In genomic region chr13:112819111-112819510, GRCh38 we compare ENCODE assay signal across 13 cellular contexts.
DNase-seq lines count a peak whose midpoint lies in the region; ATAC-seq and TF ChIP-seq lines count a peak whose summit lies in the region.
"Had no signal": no experiment of that assay in that cellular context is flagged by ENCODE, and none has a peak within 500 bp of the region (broad histone marks: within the 10 kb centered on the region; RNA-seq: fewer than 3 reads in every experiment).

No MANE protein-coding gene starts in this region.

- POLR2A ChIA-PET in Caco-2 (lab: Charles Lee): no interaction called here

- peaks cover 53% of the 10 kb centered on the region for H3K36me3 Mint-ChIP-seq in activated naive CD4-positive, alpha-beta T cell treated with anti-CD3 and anti-CD28 coated beads, Interleukin-2, amount 10 ng/mL, durations not matched to agents 7 days and 5 days
- H3K36me3 Mint-ChIP-seq in endothelial cell (ENCODE audit: low read depth, unreplicated experiment) (peaks cover 76% of the 10 kb centered on the region), osteocyte (ENCODE audit: unreplicated experiment) (peaks cover 28% of the 10 kb centered on the region), Caco-2 (ENCODE audit: insufficient read depth, unreplicated experiment) (peaks cover 94% of the 10 kb centered on the region)

- no peak for TF ChIP-seq CTCF in endothelial cell (IDR thresholded peaks at IDR 0.05; ENCODE audit: unreplicated experiment)
- TF ChIP-seq CTCF in osteocyte (IDR thresholded peaks at IDR 0.05): no peak
- no peak for TF ChIP-seq CTCF in Caco-2 (IDR thresholded peaks at IDR 0.05; ENCODE audit: insufficient read depth in 1 of 2, low read depth in 1 of 2, low read length in 1 of 2, severe bottlenecking in 1 of 2, unreplicated experiment in 1 of 2)

- CTCF ChIA-PET in activated naive CD4-positive, alpha-beta T cell treated with anti-CD3 and anti-CD28 coated beads, Interleukin-2, amount 10 ng/mL, durations not matched to agents 7 days and 5 days (lab: Charles Lee): interaction anchor here (0.8 kb wide), 1 partner anchor 39 kb away, joined by 3 read pairs; no protein-coding TSS in a partner anchor
- CTCF ChIA-PET in Caco-2 (lab: Charles Lee): no interaction called here

- 95% methylated on average over 13 of the region's 13 CpGs for WGBS in aorta, 2 donors

- H3K4me3 ChIP-seq in aorta (ENCODE audit: low read length in 2 of 2) (no peak overlapping the region), Caco-2 (ENCODE audit: low read depth, low read length) (no peak overlapping the region)
- H3K4me3 ChIP-seq: BLaER1, GM23248 had no signal

- H3K27ac ChIP-seq in aorta (ENCODE audit: low read depth in 1 of 2, low read length in 2 of 2): no peak overlapping the region
- H3K27ac ChIP-seq: BLaER1, GM23248 had no signal

- no peaks in the 10 kb centered on the region for H3K27me3 Mint-ChIP-seq in activated naive CD4-positive, alpha-beta T cell treated with anti-CD3 and anti-CD28 coated beads, Interleukin-2, amount 10 ng/mL, durations not matched to agents 7 days and 5 days
- H3K27me3 Mint-ChIP-seq in endothelial cell (ENCODE audit: unreplicated experiment): peaks cover 14% of the 10 kb centered on the region
- H3K27me3 Mint-ChIP-seq in osteocyte (ENCODE audit: unreplicated experiment): no peaks in the 10 kb centered on the region
- H3K27me3 Mint-ChIP-seq in Caco-2 (ENCODE audit: insufficient read depth, unreplicated experiment): no peaks in the 10 kb centered on the region
- H3K27me3 Mint-ChIP-seq: CD8-positive, alpha-beta memory T cell had no signal

- H3K9me3 ChIP-seq in aorta (ENCODE audit: control insufficient read depth, low read length) (no peaks in the 10 kb centered on the region), Caco-2 (no peaks in the 10 kb centered on the region)

- peak overlapping the region; percentile 25 for H3K27ac Mint-ChIP-seq in activated naive CD4-positive, alpha-beta T cell treated with anti-CD3 and anti-CD28 coated beads, Interleukin-2, amount 10 ng/mL, durations not matched to agents 7 days and 5 days
- no peak overlapping the region for H3K27ac Mint-ChIP-seq in endothelial cell (ENCODE audit: unreplicated experiment)
- H3K27ac Mint-ChIP-seq in osteocyte (ENCODE audit: unreplicated experiment): no peak overlapping the region
- H3K27ac Mint-ChIP-seq in Caco-2 (ENCODE audit: unreplicated experiment): no peak overlapping the region

- H3K4me1 Mint-ChIP-seq in activated naive CD4-positive, alpha-beta T cell treated with anti-CD3 and anti-CD28 coated beads, Interleukin-2, amount 10 ng/mL, durations not matched to agents 7 days and 5 days: no peaks in the 10 kb centered on the region
- H3K4me1 Mint-ChIP-seq in endothelial cell (ENCODE audit: unreplicated experiment) (peaks cover 17% of the 10 kb centered on the region), osteocyte (ENCODE audit: unreplicated experiment) (no peaks in the 10 kb centered on the region), Caco-2 (ENCODE audit: low read depth, unreplicated experiment) (no peaks in the 10 kb centered on the region)
- H3K4me1 Mint-ChIP-seq: CD8-positive, alpha-beta memory T cell had no signal

- H3K27me3 ChIP-seq in aorta (ENCODE audit: control insufficient read depth in 1 of 2, insufficient read depth in 2 of 2, low read length in 1 of 2) (no peaks in the 10 kb centered on the region), Caco-2 (replicated peaks; ENCODE audit: control insufficient read depth, insufficient read depth, low read length) (no peaks in the 10 kb centered on the region)
- H3K27me3 ChIP-seq: BLaER1 had no signal

- ATAC-seq in aorta (ENCODE audit: low FRiP score): no peak
- no peak for ATAC-seq in GM18870 (IDR thresholded peaks at IDR 0.05; ENCODE audit: unreplicated experiment)
- ATAC-seq: HCT116 had no signal

- H3K4me3 Mint-ChIP-seq in activated naive CD4-positive, alpha-beta T cell treated with anti-CD3 and anti-CD28 coated beads, Interleukin-2, amount 10 ng/mL, durations not matched to agents 7 days and 5 days: no peak overlapping the region
- peak overlapping the region; percentile 82 for H3K4me3 Mint-ChIP-seq in endothelial cell (ENCODE audit: unreplicated experiment)
- no peak overlapping the region for H3K4me3 Mint-ChIP-seq in osteocyte (ENCODE audit: unreplicated experiment)
- no peak overlapping the region for H3K4me3 Mint-ChIP-seq in Caco-2 (ENCODE audit: unreplicated experiment)
- H3K4me3 Mint-ChIP-seq: CD8-positive, alpha-beta memory T cell had no signal

- H3K9me3 Mint-ChIP-seq in activated naive CD4-positive, alpha-beta T cell treated with anti-CD3 and anti-CD28 coated beads, Interleukin-2, amount 10 ng/mL, durations not matched to agents 7 days and 5 days: no peaks in the 10 kb centered on the region
- H3K9me3 Mint-ChIP-seq in endothelial cell (ENCODE audit: unreplicated experiment) (no peaks in the 10 kb centered on the region), osteocyte (ENCODE audit: unreplicated experiment) (peaks cover 4% of the 10 kb centered on the region), Caco-2 (ENCODE audit: unreplicated experiment) (no peaks in the 10 kb centered on the region)

- intact Hi-C loops in aorta (cut with DNase I): no loop called here
- intact Hi-C loops in Caco-2 (cut with micrococcal nuclease; ENCODE audit: unreplicated experiment): no loop called here

- BruUV-seq in Caco-2 (replicated peaks; lab: Mats Ljungman, UMichigan): no TSS peak

- peaks cover 0 to 4% of the 10 kb centered on the region in 2 donors for H3K36me3 ChIP-seq in aorta (ENCODE audit: control insufficient read depth in 1 of 2, insufficient read depth in 2 of 2, low read length in 1 of 2)
- H3K36me3 ChIP-seq in Caco-2 (ENCODE audit: control insufficient read depth, insufficient read depth, low read length): peaks cover 11% of the 10 kb centered on the region

- no peak for DNase-seq in activated naive CD4-positive, alpha-beta T cell treated with anti-CD3 and anti-CD28 coated beads, Interleukin-2, amount 10 ng/mL, durations not matched to agents 7 days and 5 days
- no peak for DNase-seq in activated naive CD4-positive, alpha-beta T cell (lab: John Stamatoyannopoulos, UW)
- DNase-seq in endothelial cell (ENCODE audit: low spot score) (no peak), osteocyte (ENCODE audit: extremely low spot score, unreplicated experiment) (peak; percentile 75), aorta (peak; percentile 24 to 49), Caco-2 (no peak)
- DNase-seq: 8988T; AML-193; CD8-positive, alpha-beta memory T cell; GM23248 had no signal

- H3K4me1 ChIP-seq in aorta (ENCODE audit: control insufficient read depth in 1 of 2, insufficient read depth in 2 of 2, low read length in 2 of 2) (no peaks in the 10 kb centered on the region), Caco-2 (no peaks in the 10 kb centered on the region)

Comparison
In these comparisons a context has a peak if more than half of its experiments do, and no peak if none do; other contexts are left out.
1. DNase-seq: peak in osteocyte (single experiment) and aorta (2 of 2); none in activated naive CD4-positive, alpha-beta T cell treated with anti-CD3 and anti-CD28 coated beads, Interleukin-2, amount 10 ng/mL, durations not matched to agents 7 days and 5 days (single experiment), activated naive CD4-positive, alpha-beta T cell (0 of 4), endothelial cell (single experiment) and Caco-2 (0 of 2).